In the genomic region with DNA sequence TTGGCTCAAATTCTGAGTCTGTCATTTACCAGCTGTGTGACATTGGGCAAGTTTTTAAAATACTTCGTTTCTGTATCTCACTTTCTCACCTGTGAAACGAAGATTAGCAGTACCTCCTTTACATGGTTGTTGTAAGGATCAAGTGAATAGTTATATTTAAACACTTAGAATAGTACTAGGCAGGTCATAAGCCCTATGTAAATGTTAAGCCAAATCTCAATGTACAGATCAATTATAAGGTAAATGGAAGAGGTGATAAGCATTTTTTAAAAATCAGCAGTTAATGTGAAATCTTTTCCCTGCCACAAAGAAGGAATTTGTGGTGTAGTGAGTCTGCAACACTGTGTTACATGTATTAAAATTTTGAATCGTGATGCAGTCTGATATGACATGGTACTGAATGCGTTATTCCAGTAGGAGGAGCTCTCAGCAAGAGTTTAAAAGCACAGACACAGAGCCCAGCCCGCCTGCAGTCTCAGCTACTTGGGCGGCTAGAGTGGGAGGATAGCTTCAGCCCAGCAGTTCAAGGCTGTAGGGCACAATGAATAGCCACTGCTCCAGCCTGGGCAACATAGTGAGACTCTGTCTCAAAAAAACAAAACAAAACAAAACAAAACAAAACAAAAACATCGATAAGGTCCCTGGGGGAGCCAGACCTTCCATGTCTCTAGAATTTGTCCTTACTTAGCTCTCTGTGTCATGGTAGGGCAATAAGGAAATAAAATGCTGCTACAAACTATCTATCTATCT, we compare ENCODE assay signal across 8 cellular contexts. TPM values are rescaled to one million over a fixed set of nuclear protein-coding genes. Genes with fewer than 3 reads are reported as not detected.
DNase-seq lines count a peak whose midpoint lies in the region; ATAC-seq and TF ChIP-seq lines count a peak whose summit lies in the region.

No MANE protein-coding gene starts in this region.

- POLR2A ChIA-PET in CD4-positive, alpha-beta T cell (lab: Charles Lee): interaction anchor here (0.6 kb wide), 1 partner anchor 185 kb away, joined by 3 read pairs; no protein-coding TSS in a partner anchor

- no peak overlapping the region for H3K27ac ChIP-seq in CD4-positive, alpha-beta T cell (ENCODE audit: low read depth, low read length)

- CTCF ChIA-PET in CD4-positive, alpha-beta T cell (lab: Charles Lee): interaction anchor here (0.6 to 1.7 kb wide), 12 partner anchors 17 to 921 kb away, joined by 3 to 10 read pairs (median 4); no protein-coding TSS in a partner anchor

- TF ChIP-seq CTCF in CD4-positive, alpha-beta T cell (IDR thresholded peaks at IDR 0.05): peak; percentile 79
- peak; percentile 72 for TF ChIP-seq CTCF in WI38 (IDR thresholded peaks at IDR 0.05; ENCODE audit: low read depth, low read length)

- ATAC-seq in CD4-positive, alpha-beta T cell (ENCODE audit: poor library complexity): peak; percentile 97
- peak; percentile 85 for ATAC-seq in GM19025 (IDR thresholded peaks at IDR 0.05; ENCODE audit: low read depth, unreplicated experiment)
- peak; percentile 98 for ATAC-seq in HG03175 (IDR thresholded peaks at IDR 0.05; ENCODE audit: unreplicated experiment)
- ATAC-seq in memory B cell (ENCODE audit: low read depth): peak; percentile 99
- peak; percentile 97 for ATAC-seq in stimulated activated naive CD8-positive, alpha-beta T cell treated with anti-CD3 and anti-CD28 coated beads, Interleukin-15, Interleukin-2, amounts not matched to agents 100 U/mL and 50 U/mL, for 24 hours

- H3K4me3 Mint-ChIP-seq in CD4-positive, alpha-beta T cell: no peak overlapping the region
- H3K4me3 Mint-ChIP-seq in memory B cell: no peak overlapping the region

- intact Hi-C loops in CD4-positive, alpha-beta T cell (cut with DNase I, micrococcal nuclease): loop anchor here (1.0 to 10.0 kb wide), 4 partner anchors 391 to 1441 kb away; no protein-coding TSS in a partner anchor

- no peaks in the 10 kb centered on the region for H3K27me3 ChIP-seq in CD4-positive, alpha-beta T cell (ENCODE audit: control insufficient read depth, insufficient read depth, low read length)

- H3K4me1 Mint-ChIP-seq in CD4-positive, alpha-beta T cell (ENCODE audit: low read depth): peaks cover under 1% of the 10 kb centered on the region
- H3K4me1 Mint-ChIP-seq in memory B cell: peaks cover 5% of the 10 kb centered on the region

- H3K27me3 Mint-ChIP-seq in CD4-positive, alpha-beta T cell: peaks cover under 1% of the 10 kb centered on the region
- peaks cover 3% of the 10 kb centered on the region for H3K27me3 Mint-ChIP-seq in memory B cell

- peak; percentile 26 to 47 (median 32) for DNase-seq in CD4-positive, alpha-beta T cell
- peak; percentile 79 for DNase-seq in NCI-H226
- DNase-seq in dermis microvascular lymphatic vessel endothelial cell (ENCODE audit: low read depth in 2 of 2): peak; percentile 68 to 84
- peak; percentile 38 to 59 for DNase-seq in memory B cell (ENCODE audit: low spot score in 2 of 2)
- peak; percentile 56 for DNase-seq in stimulated activated naive CD8-positive, alpha-beta T cell treated with anti-CD3 and anti-CD28 coated beads, Interleukin-15, Interleukin-2, amounts not matched to agents 100 U/mL and 50 U/mL, for 24 hours

- no peaks in the 10 kb centered on the region for H3K9me3 ChIP-seq in CD4-positive, alpha-beta T cell (ENCODE audit: control insufficient read depth, low read length)

- H3K27ac Mint-ChIP-seq in CD4-positive, alpha-beta T cell: no peak overlapping the region
- no peak overlapping the region for H3K27ac Mint-ChIP-seq in memory B cell

- no peaks in the 10 kb centered on the region for H3K36me3 Mint-ChIP-seq in CD4-positive, alpha-beta T cell (ENCODE audit: low read depth)
- no peaks in the 10 kb centered on the region for H3K36me3 Mint-ChIP-seq in memory B cell

- H3K4me3 ChIP-seq in WI38 (ENCODE audit: low read depth, low read length): no peak overlapping the region

- no peaks in the 10 kb centered on the region for H3K9me3 Mint-ChIP-seq in CD4-positive, alpha-beta T cell
- H3K9me3 Mint-ChIP-seq in memory B cell: no peaks in the 10 kb centered on the region

RNA-seq across cellular contexts. Expression of a gene that starts 46.0 kb away (rescaled TPM):
- total RNA-seq in CD4-positive, alpha-beta T cell: 1 to 10 TPM; 3.2 TPM
- 3.3 and 4.6 TPM in 2 replicates for total RNA-seq in dermis microvascular lymphatic vessel endothelial cell

RNA-seq across cellular contexts. Expression of a gene that starts 46.0 kb away (rescaled TPM):
- 1 to 10 TPM; 1.4 to 2.5 TPM for total RNA-seq in CD4-positive, alpha-beta T cell
- total RNA-seq in dermis microvascular lymphatic vessel endothelial cell: 10.7 and 13.9 TPM in 2 replicates
